ENCODE assay signal across 18 cellular contexts in the genomic region with DNA sequence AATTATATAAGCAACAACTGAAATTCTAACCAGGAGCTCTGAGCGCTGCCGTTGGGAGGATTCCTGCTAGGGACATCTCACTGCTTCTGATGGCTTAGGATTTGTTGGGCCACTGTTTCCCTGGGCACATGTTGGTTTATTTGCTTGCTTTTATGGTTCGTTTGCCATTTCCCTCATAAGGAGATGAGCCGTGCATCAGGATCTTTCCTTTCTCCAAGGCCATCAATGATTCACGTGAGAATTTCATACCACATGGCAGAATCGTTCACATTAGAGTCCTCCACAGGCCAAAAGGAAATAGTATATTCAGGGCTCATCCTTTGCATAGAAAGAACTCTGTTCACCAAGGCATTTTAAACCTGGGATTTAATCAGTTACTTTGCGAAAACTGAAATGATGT.
DNase-seq lines count a peak whose midpoint lies in the region; ATAC-seq and TF ChIP-seq lines count a peak whose summit lies in the region.
"Had no signal": no experiment of that assay in that cellular context is flagged by ENCODE, and none has a peak within 500 bp of the region (broad histone marks: within the 10 kb centered on the region; RNA-seq: fewer than 3 reads in every experiment).

No MANE protein-coding gene starts in this region.

- no peak overlapping the region for H3K27ac Mint-ChIP-seq in MCF 10A (ENCODE audit: low read depth, unreplicated experiment)
- H3K27ac Mint-ChIP-seq in activated CD8-positive, alpha-beta T cell treated with anti-CD3 and anti-CD28 coated beads for 36 hours: no peak overlapping the region
- H3K27ac Mint-ChIP-seq: activated CD4-positive, alpha-beta T cell treated with anti-CD3 and anti-CD28 coated beads, Interleukin-2, amount 10 ng/mL, durations not matched to agents 7 days and 5 days; activated T-helper 1 cell treated with anti-CD3 and anti-CD28 coated beads, Interleukin-12 subunit alpha, Interleukin-12 subunit beta, Interleukin-2, Interleukin-4 antibody, amounts not matched to agents 30 ng/mL and 10 ng/mL and 1 ng/mL, durations not matched to agents 14 hours and 24 hours and 36 hours; T-helper 1 cell treated with Interleukin-12 subunit alpha and Interleukin-12 subunit beta and Interleukin-4 antibody, amounts not matched to agents 30 μg/mL and 1 μg/mL, for 36 hours had no signal

- H3K4me1 ChIP-seq in breast epithelium (no peaks in the 10 kb centered on the region), adipocyte (ENCODE audit: control insufficient read depth, insufficient read depth, low read length) (peaks cover 12% of the 10 kb centered on the region), stomach (peaks cover 0 to 6% (median 2%) of the 10 kb centered on the region in 4 donors)
- H3K4me1 ChIP-seq: ascending aorta, testis had no signal

- BruUV-seq in MCF 10A (replicated peaks; lab: Mats Ljungman, UMichigan): no TSS peak

- H3K36me3 ChIP-seq in breast epithelium (no peaks in the 10 kb centered on the region), adipocyte (ENCODE audit: control insufficient read depth, insufficient read depth, low read length, severe bottlenecking) (no peaks in the 10 kb centered on the region), stomach (no peaks in the 10 kb centered on the region)
- H3K36me3 ChIP-seq: ascending aorta, neutrophil had no signal

- H3K9ac ChIP-seq in adipocyte (ENCODE audit: low read length): no peak overlapping the region

- no peak for TF ChIP-seq EP300 in stomach (IDR thresholded peaks at IDR 0.05)

- CTCF ChIA-PET in MCF 10A (lab: Yijun Ruan, JAX): interaction anchor here (0.5 to 1.7 kb wide), 3 partner anchors 109 to 469 kb away, joined by 3 to 4 read pairs (median 3); no protein-coding TSS in a partner anchor
- CTCF ChIA-PET in activated CD8-positive, alpha-beta T cell treated with anti-CD3 and anti-CD28 coated beads for 36 hours (lab: Charles Lee): no interaction called here

- 84 to 89% (median 86%) methylated on average over 7 of the region's 7 CpGs for WGBS in stomach, 5 donors

- no peaks in the 10 kb centered on the region for H3K36me3 Mint-ChIP-seq in MCF 10A (ENCODE audit: insufficient read depth, unreplicated experiment)
- no peaks in the 10 kb centered on the region for H3K36me3 Mint-ChIP-seq in activated CD8-positive, alpha-beta T cell treated with anti-CD3 and anti-CD28 coated beads for 36 hours (ENCODE audit: low read depth)

- no peaks in the 10 kb centered on the region for H3K27me3 ChIP-seq in breast epithelium
- no peaks in the 10 kb centered on the region for H3K27me3 ChIP-seq in adipocyte (replicated peaks; ENCODE audit: control insufficient read depth, insufficient read depth, low read length)
- no peaks in the 10 kb centered on the region for H3K27me3 ChIP-seq in stomach
- H3K27me3 ChIP-seq: ascending aorta, neutrophil, testis had no signal

- TF ChIP-seq POLR2A in breast epithelium (IDR thresholded peaks at IDR 0.05): no peak
- no peak for TF ChIP-seq POLR2A in stomach (IDR thresholded peaks at IDR 0.05)

- H3K27me3 Mint-ChIP-seq in MCF 10A (ENCODE audit: insufficient read depth, unreplicated experiment): no peaks in the 10 kb centered on the region
- no peaks in the 10 kb centered on the region for H3K27me3 Mint-ChIP-seq in activated CD8-positive, alpha-beta T cell treated with anti-CD3 and anti-CD28 coated beads for 36 hours
- H3K27me3 Mint-ChIP-seq: activated CD4-positive, alpha-beta T cell treated with anti-CD3 and anti-CD28 coated beads, Interleukin-2, amount 10 ng/mL, durations not matched to agents 7 days and 5 days had no signal

- DNase-seq in MCF 10A (ENCODE audit: unreplicated experiment): peak; percentile 8
- DNase-seq in breast epithelium (ENCODE audit: low spot score in 2 of 2): no peak
- DNase-seq in adipocyte (ENCODE audit: low read depth): peak; percentile 2
- DNase-seq in iris pigment epithelial cell (ENCODE audit: low read depth): peak; percentile 54
- no peak for DNase-seq in stomach
- DNase-seq in NAMALWA (ENCODE audit: low spot score): no peak
- DNase-seq in activated CD8-positive, alpha-beta T cell treated with anti-CD3 and anti-CD28 coated beads for 36 hours: no peak
- DNase-seq: activated CD4-positive, alpha-beta T cell treated with anti-CD3 and anti-CD28 coated beads, Interleukin-2, amount 10 ng/mL, durations not matched to agents 7 days and 5 days; COR-L47; effector CD8-positive, alpha-beta T cell; NCI-H1048; testis had no signal

- ATAC-seq in activated CD4-positive, CD25-positive, alpha-beta regulatory T cell treated with anti-CD3 and anti-CD28 coated beads, Interleukin-2, amount 50 U/mL, for 24 hours: no peak
- no peak for ATAC-seq in activated CD8-positive, alpha-beta T cell treated with anti-CD3 and anti-CD28 coated beads for 36 hours

- POLR2A ChIA-PET in MCF 10A (lab: Yijun Ruan, JAX): interaction anchor here (0.8 kb wide), 1 partner anchor 48 kb away, joined by 3 read pairs; no protein-coding TSS in a partner anchor
- POLR2A ChIA-PET in activated CD8-positive, alpha-beta T cell treated with anti-CD3 and anti-CD28 coated beads for 36 hours (lab: Charles Lee): no interaction called here

- intact Hi-C loops in MCF 10A (cut with micrococcal nuclease) (loop anchor here (5.0 kb wide), 1 partner anchor 74 kb away; no protein-coding TSS in a partner anchor), breast epithelium (cut with DNase I; ENCODE audit: low total_unique reads) (no loop called here), stomach (cut with DNase I; ENCODE audit: low total_unique reads) (no loop called here)
- intact Hi-C loops in activated CD8-positive, alpha-beta T cell treated with anti-CD3 and anti-CD28 coated beads for 36 hours (cut with micrococcal nuclease): no loop called here

- H3K9me3 ChIP-seq in breast epithelium: no peaks in the 10 kb centered on the region
- no peaks in the 10 kb centered on the region for H3K9me3 ChIP-seq in adipocyte (ENCODE audit: control insufficient read depth, low read length)
- no peaks in the 10 kb centered on the region for H3K9me3 ChIP-seq in stomach
- H3K9me3 ChIP-seq: ascending aorta, neutrophil, testis had no signal

- H3K4me3 Mint-ChIP-seq in MCF 10A (ENCODE audit: unreplicated experiment): no peak overlapping the region
- no peak overlapping the region for H3K4me3 Mint-ChIP-seq in activated CD8-positive, alpha-beta T cell treated with anti-CD3 and anti-CD28 coated beads for 36 hours
- H3K4me3 Mint-ChIP-seq: activated CD4-positive, alpha-beta T cell treated with anti-CD3 and anti-CD28 coated beads, Interleukin-2, amount 10 ng/mL, durations not matched to agents 7 days and 5 days; activated T-helper 1 cell treated with anti-CD3 and anti-CD28 coated beads, Interleukin-12 subunit alpha, Interleukin-12 subunit beta, Interleukin-2, Interleukin-4 antibody, amounts not matched to agents 30 ng/mL and 10 ng/mL and 1 ng/mL, durations not matched to agents 14 hours and 24 hours and 36 hours; T-helper 1 cell treated with Interleukin-12 subunit alpha and Interleukin-12 subunit beta and Interleukin-4 antibody, amounts not matched to agents 30 μg/mL and 1 μg/mL, for 36 hours had no signal

- H3K27ac ChIP-seq in breast epithelium: no peak overlapping the region
- peak overlapping the region in 4 of 5 donors; percentile 23 to 39 (median 24) for H3K27ac ChIP-seq in stomach
- H3K27ac ChIP-seq: 22Rv1, neutrophil, testis had no signal

- no peak overlapping the region for H3K4me3 ChIP-seq in breast epithelium
- no peak overlapping the region for H3K4me3 ChIP-seq in adipocyte (ENCODE audit: low read length)
- H3K4me3 ChIP-seq in stomach: no peak overlapping the region
- H3K4me3 ChIP-seq: ascending aorta, testis had no signal

- no peaks in the 10 kb centered on the region for H3K9me3 Mint-ChIP-seq in MCF 10A (ENCODE audit: unreplicated experiment)
- H3K9me3 Mint-ChIP-seq in activated CD8-positive, alpha-beta T cell treated with anti-CD3 and anti-CD28 coated beads for 36 hours: no peaks in the 10 kb centered on the region
- H3K9me3 Mint-ChIP-seq: activated CD4-positive, alpha-beta T cell treated with anti-CD3 and anti-CD28 coated beads, Interleukin-2, amount 10 ng/mL, durations not matched to agents 7 days and 5 days; activated T-helper 1 cell treated with anti-CD3 and anti-CD28 coated beads, Interleukin-12 subunit alpha, Interleukin-12 subunit beta, Interleukin-2, Interleukin-4 antibody, amounts not matched to agents 30 ng/mL and 10 ng/mL and 1 ng/mL, durations not matched to agents 14 hours and 24 hours and 36 hours; T-helper 1 cell treated with Interleukin-12 subunit alpha and Interleukin-12 subunit beta and Interleukin-4 antibody, amounts not matched to agents 30 μg/mL and 1 μg/mL, for 36 hours had no signal

- TF ChIP-seq CTCF in MCF 10A (IDR thresholded peaks at IDR 0.05; ENCODE audit: unreplicated experiment) (no peak), breast epithelium (IDR thresholded peaks at IDR 0.05) (no peak), stomach (IDR thresholded peaks at IDR 0.05) (no peak)
- TF ChIP-seq CTCF in activated CD8-positive, alpha-beta T cell treated with anti-CD3 and anti-CD28 coated beads for 36 hours (IDR thresholded peaks at IDR 0.05): no peak

- no peaks in the 10 kb centered on the region for H3K4me1 Mint-ChIP-seq in MCF 10A (ENCODE audit: insufficient read depth, unreplicated experiment)
- no peaks in the 10 kb centered on the region for H3K4me1 Mint-ChIP-seq in activated CD8-positive, alpha-beta T cell treated with anti-CD3 and anti-CD28 coated beads for 36 hours (ENCODE audit: low read depth)
- H3K4me1 Mint-ChIP-seq: activated CD4-positive, alpha-beta T cell treated with anti-CD3 and anti-CD28 coated beads, Interleukin-2, amount 10 ng/mL, durations not matched to agents 7 days and 5 days had no signal

Comparison
In these comparisons a context has a peak if more than half of its experiments do, and no peak if none do; other contexts are left out.
1. DNase-seq: peak in MCF 10A (single experiment), adipocyte (single experiment) and iris pigment epithelial cell (single experiment); none in breast epithelium (0 of 2), stomach (single experiment), NAMALWA (single experiment) and activated CD8-positive, alpha-beta T cell treated with anti-CD3 and anti-CD28 coated beads for 36 hours (single experiment).
2. H3K27ac ChIP-seq: peak in stomach (4 of 5); none in breast epithelium (0 of 2).